1 cellular context compared by ENCODE assay signal in the genomic region with DNA sequence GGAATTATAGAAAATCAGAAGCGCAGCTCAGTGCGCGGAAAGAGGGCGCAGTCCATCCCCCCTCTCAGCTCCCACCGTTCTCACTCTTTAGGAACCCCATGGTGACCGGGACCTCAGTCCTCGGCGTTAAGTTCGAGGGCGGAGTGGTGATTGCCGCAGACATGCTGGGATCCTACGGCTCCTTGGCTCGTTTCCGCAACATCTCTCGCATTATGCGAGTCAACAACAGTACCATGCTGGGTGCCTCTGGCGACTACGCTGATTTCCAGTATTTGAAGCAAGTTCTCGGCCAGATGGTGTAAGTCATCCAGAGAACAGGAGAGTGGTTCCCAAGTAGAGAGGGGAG.
TF ChIP-seq lines count a peak whose summit lies in the region.

No MANE protein-coding gene starts in this region.

TF ChIP-seq in endothelial cell of umbilical vein, 7 proteins besides CTCF, POLR2A, EP300 and RAD21:
- TF ChIP-seq JUN (IDR thresholded peaks at IDR 0.05; ENCODE audit: borderline replicate concordance, insufficient read depth, insufficient read length, low read depth) (no peak), POLR2AphosphoS5 (IDR thresholded peaks at IDR 0.05; ENCODE audit: insufficient read depth, low read depth, low read length) (no peak), FOS (IDR thresholded peaks at IDR 0.05; ENCODE audit: borderline replicate concordance, insufficient read depth, low read length) (no peak), EZH2 (IDR thresholded peaks at IDR 0.05; ENCODE audit: borderline replicate concordance, low read depth, low read length, severe bottlenecking) (no peak), MYC (IDR thresholded peaks at IDR 0.05; ENCODE audit: low read depth, low read length) (no peak), GATA2 (IDR thresholded peaks at IDR 0.05; ENCODE audit: insufficient read depth, insufficient read length, low read depth, low read length) (no peak)
- TF ChIP-seq, protein P1, sequence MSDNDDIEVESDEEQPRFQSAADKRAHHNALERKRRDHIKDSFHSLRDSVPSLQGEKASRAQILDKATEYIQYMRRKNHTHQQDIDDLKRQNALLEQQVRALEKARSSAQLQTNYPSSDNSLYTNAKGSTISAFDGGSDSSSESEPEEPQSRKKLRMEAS (IDR thresholded peaks at IDR 0.05; ENCODE audit: insufficient read depth, insufficient read length) = no peak
